ENCODE assay signal across 1 cellular context in the genomic region with DNA sequence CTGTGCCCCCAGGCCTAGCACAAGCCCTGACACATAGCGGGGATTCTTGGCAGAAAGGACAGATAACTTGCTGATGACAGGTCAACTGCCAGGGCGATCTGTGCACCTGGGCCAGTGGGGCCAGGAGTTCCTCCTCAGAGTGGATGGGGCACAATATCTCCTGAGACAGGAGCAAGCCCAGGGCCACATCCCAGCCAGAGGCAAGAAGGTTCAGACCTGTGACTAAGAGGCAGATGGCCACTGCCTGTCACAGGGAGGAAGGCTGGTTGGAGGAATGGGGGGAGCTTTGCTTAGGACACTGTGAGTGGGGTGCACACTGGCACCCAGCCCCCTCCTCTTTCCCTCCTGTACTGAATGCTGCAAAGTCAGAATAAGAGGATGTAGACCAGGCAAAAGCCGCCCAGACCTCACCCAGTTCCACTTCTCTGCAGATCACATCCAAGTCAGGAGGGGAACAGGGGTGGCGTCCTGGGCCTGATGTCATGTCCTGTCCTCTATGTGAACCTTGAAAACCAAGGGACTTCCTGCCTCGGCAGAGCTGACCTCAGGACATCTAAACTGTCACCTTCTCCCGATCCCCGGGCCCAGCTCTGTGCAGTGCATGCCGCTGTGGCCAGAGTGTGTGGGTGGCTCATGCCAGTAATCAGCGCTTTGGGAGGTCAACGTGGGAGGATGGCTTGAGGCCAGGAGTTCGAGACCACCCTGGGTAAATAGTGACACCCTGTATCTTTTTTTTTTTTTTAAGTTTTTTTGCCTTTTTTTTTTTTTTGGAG.
TF ChIP-seq lines count a peak whose summit lies in the region.

No MANE protein-coding gene starts in this region.

TF ChIP-seq in K562, 482 proteins besides CTCF, POLR2A, EP300 and RAD21 (continued from another document and continues in another):
- TF ChIP-seq ZBTB40 (IDR thresholded peaks at IDR 0.05) (peak; percentile 58), ZBTB40 (CRISPR knock-in tag; IDR thresholded peaks at IDR 0.05) (no peak), POLR2H (tag; IDR thresholded peaks at IDR 0.05; ENCODE audit: low read depth) (peak; percentile 73), PKNOX1 (IDR thresholded peaks at IDR 0.05) (peak; percentile 30; the same call in 1 of the 2 replicates), FOSL1 (tag; conservative IDR thresholded peaks at IDR 0.05) (no peak), EHMT2 (IDR thresholded peaks at IDR 0.05) (no peak), ATF7 (IDR thresholded peaks at IDR 0.05) (peak; percentile 74), JUND (IDR thresholded peaks at IDR 0.05; ENCODE audit: borderline replicate concordance, low read depth, low read length) (peak; percentile 67), JUND (tag; IDR thresholded peaks at IDR 0.05; ENCODE audit: borderline replicate concordance, low read depth, low read length) (peak; percentile 21; the same call in 1 of the 3 replicates), PML (IDR thresholded peaks at IDR 0.05; ENCODE audit: low read length) (peak; percentile 50; the same call in 1 of the 2 replicates), ZBTB7A (IDR thresholded peaks at IDR 0.05; ENCODE audit: borderline replicate concordance, control insufficient read depth, low read depth, low read length) (peak; percentile 40; the same call in 1 of the 2 replicates), ZNF699 (CRISPR knock-in tag; IDR thresholded peaks at IDR 0.05; ENCODE audit: insufficient replicate concordance) (no peak), CREM (IDR thresholded peaks at IDR 0.05; ENCODE audit: low read depth) (peak; percentile 90), PBX2 (CRISPR knock-in tag; IDR thresholded peaks at IDR 0.05; ENCODE audit: low read depth) (no peak), PBX2 (tag; conservative IDR thresholded peaks at IDR 0.05; ENCODE audit: low read depth) (0 out of 2 replicates have a peak, but pooled peaks have one; percentile 4), SMARCE1 (IDR thresholded peaks at IDR 0.05) (0 out of 2 replicates have a peak, but pooled peaks have one; percentile 35), NRF1 (conservative IDR thresholded peaks at IDR 0.05 in 1 of 2, IDR thresholded peaks at IDR 0.05 in 1 of 2) (peak in 1 of 2 experiments; percentile 30; a peak in 1 of 4 replicates), RNF2 (IDR thresholded peaks at IDR 0.05) (peak; percentile 53; the same call in 1 of the 2 replicates), NFXL1 (CRISPR knock-in tag; IDR thresholded peaks at IDR 0.05) (no peak), HIVEP1 (CRISPR knock-in tag; IDR thresholded peaks at IDR 0.05) (no peak)
- TF ChIP-seq, protein P1, sequence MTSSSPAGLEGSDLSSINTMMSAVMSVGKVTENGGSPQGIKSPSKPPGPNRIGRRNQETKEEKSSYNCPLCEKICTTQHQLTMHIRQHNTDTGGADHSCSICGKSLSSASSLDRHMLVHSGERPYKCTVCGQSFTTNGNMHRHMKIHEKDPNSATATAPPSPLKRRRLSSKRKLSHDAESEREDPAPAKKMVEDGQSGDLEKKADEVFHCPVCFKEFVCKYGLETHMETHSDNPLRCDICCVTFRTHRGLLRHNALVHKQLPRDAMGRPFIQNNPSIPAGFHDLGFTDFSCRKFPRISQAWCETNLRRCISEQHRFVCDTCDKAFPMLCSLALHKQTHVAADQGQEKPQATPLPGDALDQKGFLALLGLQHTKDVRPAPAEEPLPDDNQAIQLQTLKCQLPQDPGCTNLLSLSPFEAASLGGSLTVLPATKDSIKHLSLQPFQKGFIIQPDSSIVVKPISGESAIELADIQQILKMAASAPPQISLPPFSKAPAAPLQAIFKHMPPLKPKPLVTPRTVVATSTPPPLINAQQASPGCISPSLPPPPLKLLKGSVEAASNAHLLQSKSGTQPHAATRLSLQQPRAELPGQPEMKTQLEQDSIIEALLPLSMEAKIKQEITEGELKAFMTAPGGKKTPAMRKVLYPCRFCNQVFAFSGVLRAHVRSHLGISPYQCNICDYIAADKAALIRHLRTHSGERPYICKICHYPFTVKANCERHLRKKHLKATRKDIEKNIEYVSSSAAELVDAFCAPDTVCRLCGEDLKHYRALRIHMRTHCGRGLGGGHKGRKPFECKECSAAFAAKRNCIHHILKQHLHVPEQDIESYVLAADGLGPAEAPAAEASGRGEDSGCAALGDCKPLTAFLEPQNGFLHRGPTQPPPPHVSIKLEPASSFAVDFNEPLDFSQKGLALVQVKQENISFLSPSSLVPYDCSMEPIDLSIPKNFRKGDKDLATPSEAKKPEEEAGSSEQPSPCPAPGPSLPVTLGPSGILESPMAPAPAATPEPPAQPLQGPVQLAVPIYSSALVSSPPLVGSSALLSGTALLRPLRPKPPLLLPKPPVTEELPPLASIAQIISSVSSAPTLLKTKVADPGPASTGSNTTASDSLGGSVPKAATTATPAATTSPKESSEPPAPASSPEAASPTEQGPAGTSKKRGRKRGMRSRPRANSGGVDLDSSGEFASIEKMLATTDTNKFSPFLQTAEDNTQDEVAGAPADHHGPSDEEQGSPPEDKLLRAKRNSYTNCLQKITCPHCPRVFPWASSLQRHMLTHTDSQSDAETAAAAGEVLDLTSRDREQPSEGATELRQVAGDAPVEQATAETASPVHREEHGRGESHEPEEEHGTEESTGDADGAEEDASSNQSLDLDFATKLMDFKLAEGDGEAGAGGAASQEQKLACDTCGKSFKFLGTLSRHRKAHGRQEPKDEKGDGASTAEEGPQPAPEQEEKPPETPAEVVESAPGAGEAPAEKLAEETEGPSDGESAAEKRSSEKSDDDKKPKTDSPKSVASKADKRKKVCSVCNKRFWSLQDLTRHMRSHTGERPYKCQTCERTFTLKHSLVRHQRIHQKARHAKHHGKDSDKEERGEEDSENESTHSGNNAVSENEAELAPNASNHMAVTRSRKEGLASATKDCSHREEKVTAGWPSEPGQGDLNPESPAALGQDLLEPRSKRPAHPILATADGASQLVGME (CRISPR knock-in tag; IDR thresholded peaks at IDR 0.05): no peak
- TF ChIP-seq, protein P2, sequence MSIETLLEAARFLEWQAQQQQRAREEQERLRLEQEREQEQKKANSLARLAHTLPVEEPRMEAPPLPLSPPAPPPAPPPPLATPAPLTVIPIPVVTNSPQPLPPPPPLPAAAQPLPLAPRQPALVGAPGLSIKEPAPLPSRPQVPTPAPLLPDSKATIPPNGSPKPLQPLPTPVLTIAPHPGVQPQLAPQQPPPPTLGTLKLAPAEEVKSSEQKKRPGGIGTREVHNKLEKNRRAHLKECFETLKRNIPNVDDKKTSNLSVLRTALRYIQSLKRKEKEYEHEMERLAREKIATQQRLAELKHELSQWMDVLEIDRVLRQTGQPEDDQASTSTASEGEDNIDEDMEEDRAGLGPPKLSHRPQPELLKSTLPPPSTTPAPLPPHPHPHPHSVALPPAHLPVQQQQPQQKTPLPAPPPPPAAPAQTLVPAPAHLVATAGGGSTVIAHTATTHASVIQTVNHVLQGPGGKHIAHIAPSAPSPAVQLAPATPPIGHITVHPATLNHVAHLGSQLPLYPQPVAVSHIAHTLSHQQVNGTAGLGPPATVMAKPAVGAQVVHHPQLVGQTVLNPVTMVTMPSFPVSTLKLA (conservative IDR thresholded peaks at IDR 0.05): peak; percentile 18 to 28; a peak in 1 of 4 replicates
